8 cellular contexts compared by ENCODE assay signal in the genomic region with DNA sequence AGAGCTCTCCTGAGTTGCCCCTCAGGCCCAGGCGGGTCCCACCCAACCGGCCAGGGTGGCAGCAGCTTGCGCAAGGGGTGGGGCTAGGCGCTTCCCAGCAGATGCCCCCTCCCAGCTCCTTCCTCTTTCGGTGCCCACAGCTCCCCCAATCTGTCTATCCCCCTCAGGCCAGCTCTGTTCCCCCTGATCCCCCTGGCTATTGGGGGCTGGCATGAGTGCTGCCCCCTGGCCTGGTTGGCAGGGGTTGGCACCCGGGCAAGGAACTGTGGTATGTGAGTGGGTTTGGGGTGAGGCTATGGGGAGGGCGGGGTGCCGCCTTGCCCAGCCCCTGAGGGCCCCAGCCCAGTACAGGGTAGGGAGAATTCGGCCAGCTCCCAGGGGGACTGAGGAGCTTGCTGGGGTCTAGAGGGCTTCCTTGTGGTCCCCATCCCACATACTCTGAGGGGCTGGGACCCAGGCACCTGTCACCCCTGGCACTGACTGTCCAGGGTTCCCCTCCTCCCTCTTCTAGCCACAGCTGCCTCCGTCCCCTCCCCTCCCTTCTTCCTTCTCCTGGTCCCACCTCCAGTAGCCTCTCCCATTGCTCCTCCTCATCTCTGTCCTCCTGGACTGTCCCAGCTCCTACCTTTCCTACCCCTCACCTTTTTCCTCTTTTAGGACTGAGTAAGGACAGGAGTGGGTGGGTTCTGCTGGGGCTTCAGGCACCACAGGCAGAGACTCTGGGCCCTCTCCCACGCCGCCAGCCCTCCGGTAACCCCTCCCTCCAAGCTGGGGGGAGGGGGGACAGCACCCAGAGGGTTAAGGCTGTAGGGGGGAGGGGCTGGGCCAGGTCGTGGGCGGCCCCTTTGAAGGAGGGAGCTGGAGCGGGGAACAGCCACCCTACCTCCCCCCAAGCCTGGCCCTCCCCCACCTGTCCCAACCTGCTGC. TPM values are rescaled to one million over a fixed set of nuclear protein-coding genes. Genes with fewer than 3 reads are reported as not detected.
DNase-seq lines count a peak whose midpoint lies in the region; ATAC-seq lines count a peak whose summit lies in the region.

No MANE protein-coding gene starts in this region.

- peaks cover 54% of the 10 kb centered on the region for H3K36me3 Mint-ChIP-seq in activated CD4-positive, alpha-beta T cell treated with anti-CD3 and anti-CD28 coated beads, Interleukin-2, amount 10 ng/mL, durations not matched to agents 24 days and 14 days (ENCODE audit: low read depth)

- H3K9me3 Mint-ChIP-seq in activated CD4-positive, alpha-beta T cell treated with anti-CD3 and anti-CD28 coated beads, Interleukin-2, amount 10 ng/mL, durations not matched to agents 24 days and 14 days = no peaks in the 10 kb centered on the region

- peak overlapping the region; percentile 97 for H3K4me3 Mint-ChIP-seq in activated CD4-positive, alpha-beta T cell treated with anti-CD3 and anti-CD28 coated beads, Interleukin-2, amount 10 ng/mL, durations not matched to agents 24 days and 14 days

- intact Hi-C loops in activated CD4-positive, alpha-beta T cell treated with anti-CD3 and anti-CD28 coated beads, Interleukin-2, amount 10 ng/mL, durations not matched to agents 24 days and 14 days (cut with micrococcal nuclease) = loop anchor here (1.0 to 5.0 kb wide), 2 partner anchors 8 to 261 kb away; no protein-coding TSS in a partner anchor
- intact Hi-C loops in left cardiac atrium (cut with DNase I) = no loop called here

- H3K4me1 Mint-ChIP-seq in activated CD4-positive, alpha-beta T cell treated with anti-CD3 and anti-CD28 coated beads, Interleukin-2, amount 10 ng/mL, durations not matched to agents 24 days and 14 days = peaks cover 63% of the 10 kb centered on the region

- peak overlapping the region; percentile 96 for H3K27ac Mint-ChIP-seq in activated CD4-positive, alpha-beta T cell treated with anti-CD3 and anti-CD28 coated beads, Interleukin-2, amount 10 ng/mL, durations not matched to agents 24 days and 14 days

- ATAC-seq in left cardiac atrium (peak in 1 of 2 donors; percentile 1), HG03439 (IDR thresholded peaks at IDR 0.05; ENCODE audit: unreplicated experiment) (no peak)

- DNase-seq in GF-D8 (lab: John Stamatoyannopoulos, UW) (peak; percentile 17), left cardiac atrium (peak; percentile 49), cerebellum (ENCODE audit: low spot score) (no peak), NCI-H1694 (lab: John Stamatoyannopoulos, UW) (no peak), NCI-H1417 (lab: John Stamatoyannopoulos, UW) (no peak)
- DNase-seq in activated CD4-positive, alpha-beta T cell treated with anti-CD3 and anti-CD28 coated beads, Interleukin-2, amount 10 ng/mL, durations not matched to agents 24 days and 14 days = peak; percentile 92
- peak; percentile 59 to 86 for DNase-seq in stimulated activated CD4-positive, alpha-beta T cell treated with anti-CD3 and anti-CD28 coated beads, Interleukin-15, amount 100 ng/mL, for 48 hours (ENCODE audit: low read depth in 2 of 2)

- no peaks in the 10 kb centered on the region for H3K27me3 Mint-ChIP-seq in activated CD4-positive, alpha-beta T cell treated with anti-CD3 and anti-CD28 coated beads, Interleukin-2, amount 10 ng/mL, durations not matched to agents 24 days and 14 days

RNA-seq across cellular contexts. Expression of gene ZBTB7B, which starts 5.7 kb away (rescaled TPM):
- 145 and 150 TPM in 2 replicates for total RNA-seq in activated CD4-positive, alpha-beta T cell treated with anti-CD3 and anti-CD28 coated beads, Interleukin-2, amount 10 ng/mL, durations not matched to agents 24 days and 14 days
- total RNA-seq in left cardiac atrium = 10 to 100 TPM; 49.6 to 52.6 TPM
- 2.4 TPM for total RNA-seq in cerebellum

RNA-seq across cellular contexts. Expression of gene LENEP, which starts 14.9 kb away (rescaled TPM):
- total RNA-seq in activated CD4-positive, alpha-beta T cell treated with anti-CD3 and anti-CD28 coated beads, Interleukin-2, amount 10 ng/mL, durations not matched to agents 24 days and 14 days = 0.79 and 1.4 TPM in 2 replicates
- total RNA-seq in left cardiac atrium = not detected
- total RNA-seq in cerebellum = 1.5 TPM

RNA-seq across cellular contexts. Expression of gene FLAD1, which starts 25.1 kb away (rescaled TPM):
- 69.9 and 71.8 TPM in 2 replicates for total RNA-seq in activated CD4-positive, alpha-beta T cell treated with anti-CD3 and anti-CD28 coated beads, Interleukin-2, amount 10 ng/mL, durations not matched to agents 24 days and 14 days
- 10 to 100 TPM; 25.9 to 30.8 TPM for total RNA-seq in left cardiac atrium
- 16.8 TPM for total RNA-seq in cerebellum

RNA-seq across cellular contexts. Expression of gene DCST2, which starts 25.3 kb away (rescaled TPM):
- 0.16 TPM in 1 of 2 replicates, not detected in the other for total RNA-seq in activated CD4-positive, alpha-beta T cell treated with anti-CD3 and anti-CD28 coated beads, Interleukin-2, amount 10 ng/mL, durations not matched to agents 24 days and 14 days
- under 1 TPM in 1 of 2 donors, not detected in 1; 0.59 TPM for total RNA-seq in left cardiac atrium
- total RNA-seq in cerebellum = not detected

RNA-seq across cellular contexts. Expression of gene DCST1, which starts 25.3 kb away (rescaled TPM):
- not detected in 2 replicates for total RNA-seq in activated CD4-positive, alpha-beta T cell treated with anti-CD3 and anti-CD28 coated beads, Interleukin-2, amount 10 ng/mL, durations not matched to agents 24 days and 14 days
- total RNA-seq in left cardiac atrium (not detected), cerebellum (not detected)

Comparison
In these comparisons a context has a peak if more than half of its experiments do, and no peak if none do; other contexts are left out.
1. DNase-seq: peak in GF-D8 (single experiment), activated CD4-positive, alpha-beta T cell treated with anti-CD3 and anti-CD28 coated beads, Interleukin-2, amount 10 ng/mL, durations not matched to agents 24 days and 14 days (single experiment), left cardiac atrium (single experiment) and stimulated activated CD4-positive, alpha-beta T cell treated with anti-CD3 and anti-CD28 coated beads, Interleukin-15, amount 100 ng/mL, for 48 hours (2 of 2); none in cerebellum (single experiment), NCI-H1694 (single experiment) and NCI-H1417 (0 of 3).
2. RNA of gene ZBTB7B, which starts 5.7 kb away (total RNA-seq): 145 to 150 TPM in activated CD4-positive, alpha-beta T cell treated with anti-CD3 and anti-CD28 coated beads, Interleukin-2, amount 10 ng/mL, durations not matched to agents 24 days and 14 days and 49.6 to 52.6 TPM in left cardiac atrium; 2.4 TPM in cerebellum (single experiment); every median in the first group is over 10 times any median in the second.